In the genomic region with DNA sequence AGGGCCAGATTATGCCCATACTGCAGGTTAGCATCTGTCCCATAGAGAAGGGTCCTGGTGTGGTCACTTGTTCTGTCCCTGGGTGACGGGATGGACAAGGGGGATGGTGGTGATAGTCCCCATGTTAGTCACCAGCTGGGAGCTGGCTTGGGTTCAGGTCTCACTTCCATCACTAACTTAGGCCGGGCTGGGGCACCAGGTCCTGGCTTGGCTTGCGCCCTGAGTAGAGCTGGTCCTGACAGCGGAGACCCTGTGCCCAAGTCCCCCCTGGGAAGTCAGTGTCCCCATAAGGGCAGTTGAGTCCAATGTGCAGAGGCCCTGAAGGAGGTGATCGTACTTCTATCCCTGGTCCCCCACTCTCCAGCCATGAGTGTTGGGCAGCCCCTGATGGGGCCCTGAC, we compare ENCODE assay signal across 31 cellular contexts. TPM values are rescaled to one million over a fixed set of nuclear protein-coding genes. Genes with fewer than 3 reads are reported as not detected.
DNase-seq lines count a peak whose midpoint lies in the region; ATAC-seq and TF ChIP-seq lines count a peak whose summit lies in the region.
"Had no signal": no experiment of that assay in that cellular context is flagged by ENCODE, and none has a peak within 500 bp of the region (broad histone marks: within the 10 kb centered on the region; RNA-seq: fewer than 3 reads in every experiment).

No MANE protein-coding gene starts in this region.

- no peaks in the 10 kb centered on the region for H3K36me3 ChIP-seq in rectal smooth muscle tissue (ENCODE audit: control insufficient read depth, insufficient read depth, low read length)
- H3K36me3 ChIP-seq in tibial nerve = no peaks in the 10 kb centered on the region
- H3K36me3 ChIP-seq: right lobe of liver had no signal

- DNase-seq in right cardiac atrium = no peak
- no peak for DNase-seq in tibial nerve (ENCODE audit: low spot score in 2 of 2)
- DNase-seq in NCI-H146 treated with DMSO at 0.1 percent for 48 hours (lab: John Stamatoyannopoulos, UW; ENCODE audit: unreplicated experiment) = no peak
- DNase-seq in stimulated activated CD4-positive, alpha-beta T cell treated with anti-CD3 and anti-CD28 coated beads, Interleukin-4, amount 100 ng/mL, for 4 hours = no peak
- DNase-seq in NCI-H1694 treated with DMSO at 0.1 percent for 48 hours (lab: John Stamatoyannopoulos, UW) = no peak
- DNase-seq: activated CD4-positive, alpha-beta T cell treated with anti-CD3 and anti-CD28 coated beads, Interleukin-2, amount 10 ng/mL, durations not matched to agents 24 days and 14 days; activated naive CD4-positive, alpha-beta T cell treated with anti-CD3 and anti-CD28 coated beads for 36 hours; activated T-cell treated with anti-CD3 and anti-CD28 coated beads, Interleukin-2, amount 50 U/mL, for 72 hours; amygdala; CD8-positive, alpha-beta T cell; dermis blood vessel endothelial cell; DMS153; glutamatergic neuron; IMR-90; kidney glomerular epithelial cell; mesendoderm; naive B cell; NCI-H1092 treated with DMSO at 0.1 percent for 48 hours; NCI-H2081 treated with DMSO at 0.1 percent for 48 hours; NCI-H774; right lobe of liver; SK-N-SH; stimulated activated CD4-positive, alpha-beta T cell treated with anti-CD3 and anti-CD28 coated beads, Interleukin-15, amount 100 ng/mL, for 24 hours; stimulated activated naive CD8-positive, alpha-beta T cell treated with anti-CD3 and anti-CD28 coated beads, Interleukin-15, amount 100 ng/mL, for 72 hours had no signal

- intact Hi-C loops in right cardiac atrium (cut with DNase I) = loop anchor here in 1 of 4 donors (10.0 kb wide), 1 partner anchor 521 kb away; no protein-coding TSS in a partner anchor

- H3K9ac ChIP-seq in rectal smooth muscle tissue (ENCODE audit: low read length) = no peak overlapping the region
- H3K9ac ChIP-seq: SK-N-SH had no signal

- ATAC-seq in right cardiac atrium = no peak
- ATAC-seq: activated T-cell treated with anti-CD3 and anti-CD28 coated beads, Interleukin-2, amount 50 U/mL, for 72 hours; CD8-positive, alpha-beta T cell; HCT116; right lobe of liver; stimulated activated naive CD8-positive, alpha-beta T cell treated with anti-CD3 and anti-CD28 coated beads, Interleukin-15, amount 100 ng/mL, for 72 hours had no signal

- H3K27me3 ChIP-seq in right cardiac atrium (ENCODE audit: control insufficient read depth, insufficient read depth) = no peaks in the 10 kb centered on the region
- H3K27me3 ChIP-seq in rectal smooth muscle tissue (ENCODE audit: control insufficient read depth, insufficient read depth, low read length) = peaks cover 4% of the 10 kb centered on the region
- no peaks in the 10 kb centered on the region for H3K27me3 ChIP-seq in tibial nerve
- H3K27me3 ChIP-seq: right lobe of liver had no signal

- no peak for TF ChIP-seq POLR2A in tibial nerve (IDR thresholded peaks at IDR 0.05)

- TF ChIP-seq EP300 in tibial nerve (IDR thresholded peaks at IDR 0.05) = no peak

- 96% methylated on average over 5 of the region's 5 CpGs for WGBS in right cardiac atrium
- 93 to 96% methylated on average over 3 to 4 of the region's 5 CpGs for WGBS in tibial nerve, 2 donors

- H3K4me1 ChIP-seq in right cardiac atrium (ENCODE audit: control insufficient read depth, insufficient read depth, low read length) (no peaks in the 10 kb centered on the region), rectal smooth muscle tissue (ENCODE audit: control insufficient read depth, insufficient read depth, low read length) (peaks cover 3% of the 10 kb centered on the region), tibial nerve (peaks cover 0 to 70% (median 24%) of the 10 kb centered on the region in 4 donors)

- H3K9me3 ChIP-seq in right cardiac atrium (ENCODE audit: control insufficient read depth, low read length) (no peaks in the 10 kb centered on the region), tibial nerve (no peaks in the 10 kb centered on the region)
- H3K9me3 ChIP-seq: right lobe of liver, SK-N-SH had no signal

- no peak for TF ChIP-seq CTCF in tibial nerve (IDR thresholded peaks at IDR 0.05)

- H3K4me3 ChIP-seq in right cardiac atrium (ENCODE audit: low read length) (no peak overlapping the region), rectal smooth muscle tissue (ENCODE audit: low read length) (peak overlapping the region; percentile 3), tibial nerve (no peak overlapping the region)
- H3K4me3 ChIP-seq: right lobe of liver had no signal

- peak overlapping the region; percentile 69 for H3K27ac ChIP-seq in cingulate gyrus (ENCODE audit: low read depth, low read length)
- H3K27ac ChIP-seq in right cardiac atrium (ENCODE audit: low read length) = peak overlapping the region; percentile 16
- H3K27ac ChIP-seq in rectal smooth muscle tissue (ENCODE audit: low read depth, low read length) = peak overlapping the region; percentile 69
- H3K27ac ChIP-seq in tibial nerve = peak overlapping the region; percentile 72 to 93 (median 80)
- H3K27ac ChIP-seq: right lobe of liver, RWPE1 had no signal

RNA-seq across cellular contexts. Expression of gene ANKRD60, which starts 52.6 kb away (rescaled TPM):
- total RNA-seq in right cardiac atrium (not detected), tibial nerve (not detected)
- polyA plus RNA-seq in right cardiac atrium = not detected
- total RNA-seq: activated CD4-positive, alpha-beta T cell treated with anti-CD3 and anti-CD28 coated beads, Interleukin-2, amount 10 ng/mL, durations not matched to agents 24 days and 14 days; activated naive CD4-positive, alpha-beta T cell treated with anti-CD3 and anti-CD28 coated beads for 36 hours; activated T-cell treated with anti-CD3 and anti-CD28 coated beads, Interleukin-2, amount 50 U/mL, for 72 hours; CD8-positive, alpha-beta T cell; dermis blood vessel endothelial cell; fibroblast of lung; IMR-90; omental fat pad; right lobe of liver; T-helper 2 cell treated with Interferon-gamma antibody and Interleukin-4, amounts not matched to agents 100 ng/mL and 5 ng/mL, for 36 hours had no signal
- polyA plus RNA-seq: fibroblast of lung, IMR-90, SK-N-SH had no signal

Comparison
In these comparisons a context has a peak if more than half of its experiments do, and no peak if none do; other contexts are left out.
1. H3K27ac ChIP-seq: peak in every context shown above with its lines; median percentile 80 in tibial nerve; 69 in cingulate gyrus; 69 in rectal smooth muscle tissue; 16 in right cardiac atrium.